In the genomic region with DNA sequence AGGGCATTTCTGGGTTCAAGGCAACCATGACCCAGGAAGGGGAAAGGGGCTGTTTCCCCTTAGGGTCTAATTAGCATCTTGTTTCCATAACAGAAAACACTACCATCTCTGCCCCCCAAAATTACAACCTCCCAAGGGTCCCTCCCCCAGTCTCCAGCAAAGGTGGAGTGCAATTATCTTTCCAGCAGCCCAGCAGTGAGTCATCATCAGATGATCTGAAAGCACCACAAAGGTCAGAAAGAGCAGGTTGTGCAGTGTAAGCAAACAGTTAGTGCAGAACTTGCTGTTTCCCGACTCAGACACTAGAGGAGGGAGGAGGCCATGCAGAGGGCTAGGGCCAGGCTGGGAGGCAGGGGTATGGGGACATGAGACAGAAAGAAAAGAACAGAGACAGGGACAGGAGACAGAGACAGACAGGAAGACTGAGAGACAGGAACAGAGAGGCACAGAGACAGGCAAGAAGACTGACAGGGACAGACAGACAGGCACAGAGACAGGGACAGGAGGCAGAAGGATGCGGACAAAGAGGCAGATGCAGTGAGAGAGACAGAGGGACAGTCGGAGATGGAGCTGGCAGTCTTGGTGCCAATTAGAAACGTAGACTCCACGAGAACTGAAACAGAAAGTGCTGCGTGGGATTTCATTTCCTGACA, we compare ENCODE assay signal across 8 cellular contexts.
DNase-seq lines count a peak whose midpoint lies in the region; ATAC-seq and TF ChIP-seq lines count a peak whose summit lies in the region.

No MANE protein-coding gene starts in this region.

- intact Hi-C loops in naive thymus-derived CD4-positive, alpha-beta T cell (cut with micrococcal nuclease): loop anchor here (1.0 to 5.0 kb wide), 5 partner anchors 63 to 318 kb away; a partner anchor contains a TSS

- H3K4me3 ChIP-seq in AG04450 (ENCODE audit: low read depth, low read length) (peak overlapping the region; percentile 51), subcutaneous abdominal adipose tissue (ENCODE audit: low read depth in 1 of 5, low read length in 5 of 5) (peak overlapping the region; percentile 28 to 61 (median 34))
- peak overlapping the region; percentile 18 for H3K4me3 ChIP-seq in naive thymus-derived CD4-positive, alpha-beta T cell (ENCODE audit: low read length)

- peak overlapping the region; percentile 8 to 88 (median 76) for H3K4me3 Mint-ChIP-seq in naive thymus-derived CD4-positive, alpha-beta T cell

- TF ChIP-seq POLR2A in GM18505 (IDR thresholded peaks at IDR 0.05; ENCODE audit: borderline replicate concordance, extremely low read depth, insufficient read depth, insufficient read length): peak; percentile 14

- peak; percentile 84 for TF ChIP-seq CTCF in AG04450 (IDR thresholded peaks at IDR 0.05; ENCODE audit: low read depth, low read length)

- H3K9me3 ChIP-seq in AG04450 (ENCODE audit: control insufficient read depth, insufficient read depth, low read length) (no peaks in the 10 kb centered on the region; the same call in 1 of the 2 replicates), subcutaneous abdominal adipose tissue (ENCODE audit: control insufficient read depth in 5 of 5, low read length in 5 of 5) (no peaks in the 10 kb centered on the region)
- no peaks in the 10 kb centered on the region for H3K9me3 ChIP-seq in naive thymus-derived CD4-positive, alpha-beta T cell (ENCODE audit: control insufficient read depth in 2 of 3, low read length in 3 of 3)

- H3K9ac ChIP-seq in subcutaneous abdominal adipose tissue (ENCODE audit: low read length in 5 of 5): peak overlapping the region in 3 of 5 donors; percentile 6 to 54 (median 17)

- H3K27me3 Mint-ChIP-seq in naive thymus-derived CD4-positive, alpha-beta T cell: no peaks in the 10 kb centered on the region

- H3K36me3 ChIP-seq in naive thymus-derived CD4-positive, alpha-beta T cell (ENCODE audit: control insufficient read depth in 2 of 3, insufficient read depth in 3 of 3, low read length in 3 of 3): peaks cover 0 to 14% (median 0%) of the 10 kb centered on the region in 3 experiments
- peaks cover 0 to 33% (median 11%) of the 10 kb centered on the region in 5 donors for H3K36me3 ChIP-seq in subcutaneous abdominal adipose tissue (ENCODE audit: control insufficient read depth in 5 of 5, insufficient read depth in 5 of 5, low read length in 5 of 5)

- peak overlapping the region; percentile 68 to 97 (median 85) for H3K27ac Mint-ChIP-seq in naive thymus-derived CD4-positive, alpha-beta T cell

- H3K4me1 ChIP-seq in naive thymus-derived CD4-positive, alpha-beta T cell (ENCODE audit: control insufficient read depth in 2 of 2, insufficient read depth in 2 of 2, low read length in 2 of 2): peaks cover 3 to 8% of the 10 kb centered on the region in 2 donors
- H3K4me1 ChIP-seq in subcutaneous abdominal adipose tissue (ENCODE audit: control insufficient read depth in 5 of 5, insufficient read depth in 5 of 5, low read length in 5 of 5): peaks cover 6 to 34% (median 27%) of the 10 kb centered on the region in 5 donors

- CTCF ChIA-PET in AG04450 (lab: Charles Lee): interaction anchor here (0.7 to 4.8 kb wide), 5 partner anchors 32 to 88 kb away, joined by 3 to 42 read pairs (median 3); no protein-coding TSS in a partner anchor
- CTCF ChIA-PET in naive thymus-derived CD4-positive, alpha-beta T cell (lab: Charles Lee): no interaction called here

- peaks cover 0 to 2% (median 0%) of the 10 kb centered on the region in 11 donors for H3K9me3 Mint-ChIP-seq in naive thymus-derived CD4-positive, alpha-beta T cell

- H3K4me1 Mint-ChIP-seq in naive thymus-derived CD4-positive, alpha-beta T cell: peaks cover 15 to 38% (median 20%) of the 10 kb centered on the region in 7 donors

- peak; percentile 90 for ATAC-seq in GM18505 (IDR thresholded peaks at IDR 0.05; ENCODE audit: unreplicated experiment)
- ATAC-seq in HG02938 (IDR thresholded peaks at IDR 0.05; ENCODE audit: unreplicated experiment): peak; percentile 92
- ATAC-seq in naive thymus-derived CD4-positive, alpha-beta T cell: peak; percentile 87

- DNase-seq in AG04450 (ENCODE audit: low read depth, low spot score): peak; percentile 82
- peak; percentile 53 for DNase-seq in NCI-H2029 treated with DMSO at 0.1 percent for 48 hours (lab: John Stamatoyannopoulos, UW)
- DNase-seq in activated CD4-positive, alpha-beta T cell treated with anti-CD3 and anti-CD28 coated beads, Interleukin-2, amount 50 U/mL, for 1 hour: peak; percentile 16
- DNase-seq in epithelial cell of prostate (ENCODE audit: low read depth, low spot score): peak; percentile 43
- DNase-seq in naive thymus-derived CD4-positive, alpha-beta T cell: peak in 4 of 9 donors; percentile 12 to 64 (median 18)

- POLR2A ChIA-PET in AG04450 (lab: Yijun Ruan, JAX): interaction anchor here (0.7 to 1.6 kb wide), 7 partner anchors 9 to 97 kb away, joined by 3 to 6 read pairs (median 3); a partner anchor contains a TSS
- POLR2A ChIA-PET in naive thymus-derived CD4-positive, alpha-beta T cell (lab: Charles Lee): no interaction called here

- peaks cover 0 to 21% (median 5%) of the 10 kb centered on the region in 5 donors for H3K36me3 Mint-ChIP-seq in naive thymus-derived CD4-positive, alpha-beta T cell

- H3K27ac ChIP-seq in AG04450 (ENCODE audit: low read depth, low read length) (peak overlapping the region; percentile 98), epithelial cell of prostate (peak overlapping the region; percentile 81), subcutaneous abdominal adipose tissue (ENCODE audit: low read depth, low read length) (peak overlapping the region; percentile 8)
- peak overlapping the region; percentile 31 for H3K27ac ChIP-seq in naive thymus-derived CD4-positive, alpha-beta T cell (ENCODE audit: low read depth, low read length)

- H3K27me3 ChIP-seq in AG04450 (ENCODE audit: control insufficient read depth, insufficient read depth, low read length): no peaks in the 10 kb centered on the region
- H3K27me3 ChIP-seq in naive thymus-derived CD4-positive, alpha-beta T cell (ENCODE audit: control insufficient read depth in 2 of 2, insufficient read depth in 2 of 2, low read length in 2 of 2): no peaks in the 10 kb centered on the region
- no peaks in the 10 kb centered on the region for H3K27me3 ChIP-seq in subcutaneous abdominal adipose tissue (ENCODE audit: control insufficient read depth in 5 of 5, insufficient read depth in 4 of 5, low read length in 5 of 5)

Comparison
In these comparisons a context has a peak if more than half of its experiments do, and no peak if none do; other contexts are left out.
1. H3K27ac ChIP-seq: peak in every context shown above with its lines; median percentile 98 in AG04450; 81 in epithelial cell of prostate; 31 in naive thymus-derived CD4-positive, alpha-beta T cell; 8 in subcutaneous abdominal adipose tissue.